23 cellular contexts compared by ENCODE assay signal in the genomic region with DNA sequence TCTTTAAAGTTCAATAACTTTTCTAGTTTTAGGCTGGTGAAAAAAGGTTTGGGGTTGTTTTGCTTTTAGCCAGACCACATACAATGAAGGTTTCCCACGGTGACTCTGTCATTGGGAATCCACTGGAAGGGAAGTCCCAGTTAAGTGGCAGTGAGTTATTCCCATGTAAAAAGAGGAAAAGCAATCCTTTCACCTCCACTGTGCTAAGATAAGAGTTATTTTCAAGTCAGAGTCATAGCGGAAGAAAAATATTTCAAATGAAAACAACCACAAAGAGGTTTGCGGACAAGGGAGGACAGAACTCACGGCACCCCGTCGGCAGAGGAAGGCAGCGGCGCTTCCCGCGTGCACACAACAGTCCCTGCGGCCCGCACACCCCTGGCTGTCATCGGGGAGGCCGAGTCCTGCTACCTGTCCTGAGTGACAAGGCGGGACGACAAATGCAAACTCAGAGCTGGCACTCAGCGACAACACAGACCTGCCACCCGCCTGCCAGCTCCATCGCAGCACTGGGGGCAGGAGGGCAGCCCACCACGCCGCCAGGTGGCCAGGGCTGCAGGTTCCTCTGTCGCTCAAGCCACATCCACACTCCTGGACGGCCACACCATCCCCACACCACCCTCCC. TPM values are rescaled to one million over a fixed set of nuclear protein-coding genes. Genes with fewer than 3 reads are reported as not detected.
DNase-seq lines count a peak whose midpoint lies in the region; ATAC-seq and TF ChIP-seq lines count a peak whose summit lies in the region.
"Had no signal": no experiment of that assay in that cellular context is flagged by ENCODE, and none has a peak within 500 bp of the region (broad histone marks: within the 10 kb centered on the region; RNA-seq: fewer than 3 reads in every experiment).

No MANE protein-coding gene starts in this region.

- H3K27ac Mint-ChIP-seq in activated naive CD8-positive, alpha-beta T cell treated with anti-CD3 and anti-CD28 coated beads for 36 hours, result no peak overlapping the region
- no peak overlapping the region for H3K27ac Mint-ChIP-seq in activated naive CD8-positive, alpha-beta T cell treated with anti-CD3 and anti-CD28 coated beads, Interleukin-2, amount 50 U/mL, for 24 hours
- H3K27ac Mint-ChIP-seq in activated CD8-positive, alpha-beta T cell treated with anti-CD3 and anti-CD28 coated beads, Interleukin-2, amount 10 ng/mL, durations not matched to agents 7 days and 5 days, result no peak overlapping the region
- H3K27ac Mint-ChIP-seq in glutamatergic neuron (ENCODE audit: unreplicated experiment), result peak overlapping the region; percentile 48
- no peak overlapping the region for H3K27ac Mint-ChIP-seq in effector memory CD8-positive, alpha-beta T cell
- H3K27ac Mint-ChIP-seq: activated T-helper 1 cell treated with anti-CD3 and anti-CD28 coated beads, Interleukin-12 subunit alpha, Interleukin-12 subunit beta, Interleukin-2, Interleukin-4 antibody, amounts not matched to agents 30 ng/mL and 10 ng/mL and 1 ng/mL, durations not matched to agents 14 hours and 24 hours and 36 hours had no signal

- TF ChIP-seq POLR2A in erythroblast (IDR thresholded peaks at IDR 0.05; ENCODE audit: low read length), result no peak

- no peaks in the 10 kb centered on the region for H3K36me3 Mint-ChIP-seq in activated naive CD8-positive, alpha-beta T cell treated with anti-CD3 and anti-CD28 coated beads for 36 hours
- no peaks in the 10 kb centered on the region for H3K36me3 Mint-ChIP-seq in activated naive CD8-positive, alpha-beta T cell treated with anti-CD3 and anti-CD28 coated beads, Interleukin-2, amount 50 U/mL, for 24 hours (ENCODE audit: low read depth)
- no peaks in the 10 kb centered on the region for H3K36me3 Mint-ChIP-seq in activated CD8-positive, alpha-beta T cell treated with anti-CD3 and anti-CD28 coated beads, Interleukin-2, amount 10 ng/mL, durations not matched to agents 7 days and 5 days (ENCODE audit: low read depth)
- H3K36me3 Mint-ChIP-seq in glutamatergic neuron (ENCODE audit: unreplicated experiment), result peaks cover 9% of the 10 kb centered on the region
- no peaks in the 10 kb centered on the region for H3K36me3 Mint-ChIP-seq in effector memory CD8-positive, alpha-beta T cell (ENCODE audit: insufficient read depth)

- ATAC-seq in activated naive CD8-positive, alpha-beta T cell treated with anti-CD3 and anti-CD28 coated beads, Interleukin-2, amount 50 U/mL, for 24 hours, result no peak
- peak; percentile 66 for ATAC-seq in activated CD8-positive, alpha-beta T cell treated with anti-CD3 and anti-CD28 coated beads, Interleukin-2, amount 10 ng/mL, durations not matched to agents 7 days and 5 days
- no peak for ATAC-seq in effector memory CD8-positive, alpha-beta T cell (replicated peaks)
- ATAC-seq: A549, gastroesophageal sphincter had no signal

- H3K4me3 Mint-ChIP-seq in activated naive CD8-positive, alpha-beta T cell treated with anti-CD3 and anti-CD28 coated beads for 36 hours, result no peak overlapping the region
- no peak overlapping the region for H3K4me3 Mint-ChIP-seq in activated naive CD8-positive, alpha-beta T cell treated with anti-CD3 and anti-CD28 coated beads, Interleukin-2, amount 50 U/mL, for 24 hours
- H3K4me3 Mint-ChIP-seq in activated CD8-positive, alpha-beta T cell treated with anti-CD3 and anti-CD28 coated beads, Interleukin-2, amount 10 ng/mL, durations not matched to agents 7 days and 5 days, result no peak overlapping the region
- H3K4me3 Mint-ChIP-seq in glutamatergic neuron (ENCODE audit: unreplicated experiment), result no peak overlapping the region
- H3K4me3 Mint-ChIP-seq in effector memory CD8-positive, alpha-beta T cell, result no peak overlapping the region
- H3K4me3 Mint-ChIP-seq: activated T-helper 1 cell treated with anti-CD3 and anti-CD28 coated beads, Interleukin-12 subunit alpha, Interleukin-12 subunit beta, Interleukin-2, Interleukin-4 antibody, amounts not matched to agents 30 ng/mL and 10 ng/mL and 1 ng/mL, durations not matched to agents 14 hours and 24 hours and 36 hours had no signal

- CTCF ChIA-PET in activated CD8-positive, alpha-beta T cell treated with anti-CD3 and anti-CD28 coated beads, Interleukin-2, amount 10 ng/mL, durations not matched to agents 7 days and 5 days (lab: Charles Lee), result no interaction called here

- intact Hi-C loops in posterior vena cava (cut with DNase I), result loop anchor here in 1 of 2 donors (10.0 kb wide), 1 partner anchor 66 kb away; no protein-coding TSS in a partner anchor

- H3K27me3 Mint-ChIP-seq in activated naive CD8-positive, alpha-beta T cell treated with anti-CD3 and anti-CD28 coated beads for 36 hours, result peaks cover 31% of the 10 kb centered on the region
- H3K27me3 Mint-ChIP-seq in activated naive CD8-positive, alpha-beta T cell treated with anti-CD3 and anti-CD28 coated beads, Interleukin-2, amount 50 U/mL, for 24 hours, result peaks cover 16% of the 10 kb centered on the region
- H3K27me3 Mint-ChIP-seq in activated CD8-positive, alpha-beta T cell treated with anti-CD3 and anti-CD28 coated beads, Interleukin-2, amount 10 ng/mL, durations not matched to agents 7 days and 5 days (ENCODE audit: low read depth), result peaks cover 9% of the 10 kb centered on the region
- H3K27me3 Mint-ChIP-seq in glutamatergic neuron (ENCODE audit: unreplicated experiment), result peaks cover 3% of the 10 kb centered on the region
- peaks cover 32 to 48% of the 10 kb centered on the region in 2 donors for H3K27me3 Mint-ChIP-seq in effector memory CD8-positive, alpha-beta T cell

- H3K4me1 Mint-ChIP-seq in activated naive CD8-positive, alpha-beta T cell treated with anti-CD3 and anti-CD28 coated beads for 36 hours, result peaks cover 6% of the 10 kb centered on the region
- H3K4me1 Mint-ChIP-seq in activated naive CD8-positive, alpha-beta T cell treated with anti-CD3 and anti-CD28 coated beads, Interleukin-2, amount 50 U/mL, for 24 hours, result no peaks in the 10 kb centered on the region
- peaks cover 19% of the 10 kb centered on the region for H3K4me1 Mint-ChIP-seq in activated CD8-positive, alpha-beta T cell treated with anti-CD3 and anti-CD28 coated beads, Interleukin-2, amount 10 ng/mL, durations not matched to agents 7 days and 5 days (ENCODE audit: low read depth)
- H3K4me1 Mint-ChIP-seq in glutamatergic neuron (ENCODE audit: low read depth, unreplicated experiment), result peaks cover 13% of the 10 kb centered on the region
- H3K4me1 Mint-ChIP-seq in effector memory CD8-positive, alpha-beta T cell (ENCODE audit: low read depth in 2 of 2), result peaks cover 7 to 9% of the 10 kb centered on the region in 2 donors

- POLR2A ChIA-PET in activated CD8-positive, alpha-beta T cell treated with anti-CD3 and anti-CD28 coated beads, Interleukin-2, amount 10 ng/mL, durations not matched to agents 7 days and 5 days (lab: Charles Lee), result interaction anchor here (1.3 kb wide), 1 partner anchor 12 kb away, joined by 3 read pairs; no protein-coding TSS in a partner anchor

- no peak for TF ChIP-seq CTCF in glutamatergic neuron (IDR thresholded peaks at IDR 0.05; ENCODE audit: partially characterized antibody, unreplicated experiment)

- no peaks in the 10 kb centered on the region for H3K9me3 Mint-ChIP-seq in activated naive CD8-positive, alpha-beta T cell treated with anti-CD3 and anti-CD28 coated beads for 36 hours
- H3K9me3 Mint-ChIP-seq in activated naive CD8-positive, alpha-beta T cell treated with anti-CD3 and anti-CD28 coated beads, Interleukin-2, amount 50 U/mL, for 24 hours, result no peaks in the 10 kb centered on the region
- no peaks in the 10 kb centered on the region for H3K9me3 Mint-ChIP-seq in activated CD8-positive, alpha-beta T cell treated with anti-CD3 and anti-CD28 coated beads, Interleukin-2, amount 10 ng/mL, durations not matched to agents 7 days and 5 days (ENCODE audit: insufficient read depth)
- H3K9me3 Mint-ChIP-seq in glutamatergic neuron (ENCODE audit: unreplicated experiment), result peaks cover 4% of the 10 kb centered on the region
- no peaks in the 10 kb centered on the region for H3K9me3 Mint-ChIP-seq in effector memory CD8-positive, alpha-beta T cell
- H3K9me3 Mint-ChIP-seq: activated T-helper 1 cell treated with anti-CD3 and anti-CD28 coated beads, Interleukin-12 subunit alpha, Interleukin-12 subunit beta, Interleukin-2, Interleukin-4 antibody, amounts not matched to agents 30 ng/mL and 10 ng/mL and 1 ng/mL, durations not matched to agents 14 hours and 24 hours and 36 hours had no signal

- peak; percentile 12 for DNase-seq in activated naive CD8-positive, alpha-beta T cell treated with anti-CD3 and anti-CD28 coated beads for 36 hours
- DNase-seq in activated naive CD8-positive, alpha-beta T cell treated with anti-CD3 and anti-CD28 coated beads, Interleukin-2, amount 50 U/mL, for 24 hours, result no peak
- DNase-seq in activated CD8-positive, alpha-beta T cell treated with anti-CD3 and anti-CD28 coated beads, Interleukin-2, amount 10 ng/mL, durations not matched to agents 7 days and 5 days, result peak; percentile 44
- DNase-seq in glutamatergic neuron, result no peak
- DNase-seq in posterior vena cava (ENCODE audit: low spot score), result peak; percentile 70
- DNase-seq in stimulated activated CD4-positive, alpha-beta T cell treated with anti-CD3 and anti-CD28 coated beads, Interleukin-4, amount 100 ng/mL, for 1 hour, result no peak
- no peak for DNase-seq in effector memory CD8-positive, alpha-beta T cell
- no peak for DNase-seq in erythroblast (lab: John Stamatoyannopoulos, UW)
- DNase-seq: activated CD4-positive, CD25-positive, alpha-beta regulatory T cell treated with anti-CD3 and anti-CD28 coated beads, Interleukin-2, amount 50 U/mL, for 72 hours; activated naive CD4-positive, alpha-beta T cell treated with anti-CD3 and anti-CD28 coated beads, Interleukin-2, amount 50 U/mL, for 16 hours; DND-41; hypothalamus; KG1; MM.1S; NCI-H1436; NCI-H524 treated with DMSO at 0.1 percent for 48 hours; NK-92 treated with Interleukin-12 subunit alpha and Interleukin-12 subunit beta, amount 100 ng/mL, for 24 hours had no signal

RNA-seq across cellular contexts. Expression of a gene that starts 9.3 kb away (rescaled TPM):
- under 1 TPM in 1 of 2 experiments, not detected in 1; 0.04 TPM for total RNA-seq in activated naive CD8-positive, alpha-beta T cell treated with anti-CD3 and anti-CD28 coated beads for 36 hours
- under 1 TPM in 1 of 2 experiments, not detected in 1; 0.08 TPM for total RNA-seq in activated CD8-positive, alpha-beta T cell treated with anti-CD3 and anti-CD28 coated beads, Interleukin-2, amount 10 ng/mL, durations not matched to agents 7 days and 5 days
- total RNA-seq in glutamatergic neuron (ENCODE audit: unreplicated experiment) (1.2 TPM), posterior vena cava (under 1 TPM; 0.19 to 0.24 TPM)
- total RNA-seq: activated T-helper 1 cell treated with anti-CD3 and anti-CD28 coated beads, Interleukin-12 subunit alpha, Interleukin-12 subunit beta, Interleukin-2, Interleukin-4 antibody, amounts not matched to agents 30 ng/mL and 10 ng/mL and 1 ng/mL, durations not matched to agents 14 hours and 24 hours and 36 hours; ascending aorta; HT-29; T-helper 1 cell treated with Interleukin-12 subunit alpha and Interleukin-12 subunit beta and Interleukin-4 antibody, amounts not matched to agents 30 ng/mL and 1 ng/mL, for 36 hours had no signal

RNA-seq across cellular contexts. Expression of a gene that starts 12.3 kb away (rescaled TPM):
- under 1 TPM; 0.58 to 0.92 TPM for total RNA-seq in activated naive CD8-positive, alpha-beta T cell treated with anti-CD3 and anti-CD28 coated beads for 36 hours
- total RNA-seq in activated CD8-positive, alpha-beta T cell treated with anti-CD3 and anti-CD28 coated beads, Interleukin-2, amount 10 ng/mL, durations not matched to agents 7 days and 5 days, result under 1 TPM; 0.50 to 0.82 TPM
- total RNA-seq in glutamatergic neuron (ENCODE audit: unreplicated experiment) (31.3 TPM), posterior vena cava (1 to 10 TPM; 4.3 to 5.0 TPM)
- total RNA-seq: HT-29 had no signal

Comparison
In these comparisons a context has a peak if more than half of its experiments do, and no peak if none do; other contexts are left out.
1. DNase-seq: peak in activated naive CD8-positive, alpha-beta T cell treated with anti-CD3 and anti-CD28 coated beads for 36 hours (single experiment), activated CD8-positive, alpha-beta T cell treated with anti-CD3 and anti-CD28 coated beads, Interleukin-2, amount 10 ng/mL, durations not matched to agents 7 days and 5 days (single experiment) and posterior vena cava (single experiment); none in activated naive CD8-positive, alpha-beta T cell treated with anti-CD3 and anti-CD28 coated beads, Interleukin-2, amount 50 U/mL, for 24 hours (single experiment), glutamatergic neuron (single experiment), stimulated activated CD4-positive, alpha-beta T cell treated with anti-CD3 and anti-CD28 coated beads, Interleukin-4, amount 100 ng/mL, for 1 hour (single experiment), effector memory CD8-positive, alpha-beta T cell (0 of 3) and erythroblast (0 of 2).